2 cellular contexts compared by ENCODE assay signal in genomic region chr1:21244986-21245687, GRCh38.
A peak's percentile ranks its signal among the peaks of the same experiment; 100 is the strongest.
TF ChIP-seq lines count a peak whose summit lies in the region.

No MANE protein-coding gene starts in this region.

TF ChIP-seq in IMR-90, 13 proteins besides CTCF, POLR2A, EP300 and RAD21:
- TF ChIP-seq RFX5 (IDR thresholded peaks at IDR 0.05; ENCODE audit: low read depth, low read length), result no peak
- no peak for TF ChIP-seq CEBPB (IDR thresholded peaks at IDR 0.05; ENCODE audit: low read depth, low read length)
- no peak for TF ChIP-seq CHD1 (IDR thresholded peaks at IDR 0.05; ENCODE audit: low read depth, low read length)
- no peak for TF ChIP-seq NFE2L2 (IDR thresholded peaks at IDR 0.05; ENCODE audit: low read depth, low read length)
- TF ChIP-seq RCOR1 (IDR thresholded peaks at IDR 0.05; ENCODE audit: insufficient replicate concordance, low read length), result no peak
- no peak for TF ChIP-seq BHLHE40 (IDR thresholded peaks at IDR 0.05; ENCODE audit: low read depth, low read length)
- TF ChIP-seq MAFK (IDR thresholded peaks at IDR 0.05; ENCODE audit: low read depth, low read length), result no peak
- TF ChIP-seq USF2 (IDR thresholded peaks at IDR 0.05; ENCODE audit: low read depth, low read length), result no peak
- no peak for TF ChIP-seq ELK1 (IDR thresholded peaks at IDR 0.05; ENCODE audit: borderline replicate concordance, low read depth, low read length)
- no peak for TF ChIP-seq SMC3 (IDR thresholded peaks at IDR 0.05; ENCODE audit: low read depth, low read length)
- no peak for TF ChIP-seq MAZ (IDR thresholded peaks at IDR 0.05; ENCODE audit: borderline replicate concordance, low read depth, low read length)
- no peak for TF ChIP-seq MXI1 (IDR thresholded peaks at IDR 0.05; ENCODE audit: borderline replicate concordance, low read depth, low read length)
- no peak for TF ChIP-seq FOS (IDR thresholded peaks at IDR 0.05; ENCODE audit: low read depth, low read length)

TF ChIP-seq in H1, 55 proteins besides CTCF, POLR2A, EP300 and RAD21:
- peak; percentile 28; the same call in 1 of the 2 replicates for TF ChIP-seq GABPA (IDR thresholded peaks at IDR 0.05; ENCODE audit: borderline replicate concordance, insufficient read depth, low read length)
- TF ChIP-seq KDM5A (IDR thresholded peaks at IDR 0.05; ENCODE audit: low read length), result no peak
- TF ChIP-seq TCF12 (IDR thresholded peaks at IDR 0.05; ENCODE audit: low read depth, low read length), result no peak
